Comparison of ENCODE assay signal across 8 cellular contexts in genomic region chrX:46447384-46447783, GRCh38.
A peak's percentile ranks its signal among the peaks of the same experiment; 100 is the strongest.
DNase-seq lines count a peak whose midpoint lies in the region; ATAC-seq, FAIRE-seq and TF ChIP-seq lines count a peak whose summit lies in the region.

No MANE protein-coding gene starts in this region.

- H3K56ac ChIP-seq in mesendoderm (ENCODE audit: low read length) = peak overlapping the region; percentile 79

- CTCF ChIA-PET in MCF 10A (lab: Yijun Ruan, JAX) = interaction anchor here (0.6 kb wide), 1 partner anchor 502 kb away, joined by 5 read pairs; no protein-coding TSS in a partner anchor

- no peaks in the 10 kb centered on the region for H3K79me2 ChIP-seq in mesendoderm (ENCODE audit: control insufficient read depth, insufficient read depth, low read length)

- no peaks in the 10 kb centered on the region for H3K36me3 ChIP-seq in mesendoderm (ENCODE audit: control insufficient read depth, insufficient read depth, low read length)

- H3K27ac Mint-ChIP-seq in MCF 10A (ENCODE audit: low read depth, unreplicated experiment) = peak overlapping the region; percentile 84

- peak overlapping the region; percentile 36 for H3K4me2 ChIP-seq in mesendoderm (ENCODE audit: low read length)

- no peak for FAIRE-seq in HTR-8/SVneo (lab: Jason Lieb, UNC)

- no CpG with 5 or more reads among the region's 16 CpGs for WGBS in mesendoderm (ENCODE audit: extremely low coverage, insufficient coverage, low lambda C conversion rate)

- POLR2A ChIA-PET in MCF 10A (lab: Yijun Ruan, JAX) = interaction anchor here (1.3 to 1.8 kb wide), 2 partner anchors 12 to 19 kb away, joined by 4 to 5 read pairs; no protein-coding TSS in a partner anchor

- H3K27me3 ChIP-seq in mesendoderm (ENCODE audit: insufficient read depth, low read length, poor library complexity) = no peaks in the 10 kb centered on the region

- no peaks in the 10 kb centered on the region for H3K9me3 Mint-ChIP-seq in MCF 10A (ENCODE audit: unreplicated experiment)

- H3K4me3 ChIP-seq in GM12875 (ENCODE audit: low read depth, low read length) (peak overlapping the region; percentile 76), mesendoderm (ENCODE audit: low read length) (peak overlapping the region; percentile 58)

- H4K8ac ChIP-seq in mesendoderm (ENCODE audit: low read depth, low read length) = no peak overlapping the region

- H3K4ac ChIP-seq in mesendoderm (ENCODE audit: low read depth, low read length) = no peak overlapping the region

- H2BK15ac ChIP-seq in mesendoderm (replicated peaks; ENCODE audit: low read depth) = no peak overlapping the region

- H3K79me1 ChIP-seq in mesendoderm (ENCODE audit: low read length) = no peaks in the 10 kb centered on the region

- no peak overlapping the region for H2BK5ac ChIP-seq in mesendoderm (ENCODE audit: low read length)

- H3K23ac ChIP-seq in mesendoderm (ENCODE audit: low read length) = no peak overlapping the region

- ATAC-seq in GM18909 (IDR thresholded peaks at IDR 0.05; ENCODE audit: poor library complexity, unreplicated experiment) = no peak

- H3K4me1 ChIP-seq in mesendoderm (ENCODE audit: control insufficient read depth, low read depth, low read length) = no peaks in the 10 kb centered on the region

- no peak for TF ChIP-seq CTCF in GM12875 (IDR thresholded peaks at IDR 0.05; ENCODE audit: borderline replicate concordance, insufficient read depth, low read depth, low read length)
- no peak for TF ChIP-seq CTCF in MCF 10A (IDR thresholded peaks at IDR 0.05; ENCODE audit: unreplicated experiment)

- H3K27me3 Mint-ChIP-seq in MCF 10A (ENCODE audit: insufficient read depth, unreplicated experiment) = peaks cover 31% of the 10 kb centered on the region

- H4K5ac ChIP-seq in mesendoderm (ENCODE audit: low read length) = no peak overlapping the region

- no peak overlapping the region for H2AK5ac ChIP-seq in mesendoderm (ENCODE audit: low read length)

- BruUV-seq in MCF 10A (replicated peaks; lab: Mats Ljungman, UMichigan) = TSS peak; percentile 50

- H3K27ac ChIP-seq in mesendoderm (ENCODE audit: low read depth, low read length) = no peak overlapping the region

- intact Hi-C loops in MCF 10A (cut with micrococcal nuclease) = loop anchor here (10.0 kb wide), 1 partner anchor 137 kb away; no protein-coding TSS in a partner anchor

- H3K4me1 Mint-ChIP-seq in MCF 10A (ENCODE audit: insufficient read depth, unreplicated experiment) = no peaks in the 10 kb centered on the region

- H3K9ac ChIP-seq in mesendoderm (ENCODE audit: low read length) = peak overlapping the region; percentile 56

- H3K36me3 Mint-ChIP-seq in MCF 10A (ENCODE audit: insufficient read depth, unreplicated experiment) = peaks cover 26% of the 10 kb centered on the region

- DNase-seq in HTR-8/SVneo (ENCODE audit: insufficient read length, low spot score) = peak; percentile 1
- DNase-seq in MCF 10A (ENCODE audit: unreplicated experiment) = peak; percentile 8
- DNase-seq in mesendoderm = no peak
- no peak for DNase-seq in hippocampal formation (lab: John Stamatoyannopoulos, UW)
- DNase-seq in stimulated activated CD4-positive, alpha-beta T cell treated with anti-CD3 and anti-CD28 coated beads, Interleukin-4, amount 100 ng/mL, for 24 hours = no peak
- no peak for DNase-seq in NCI-H187 treated with DMSO at 0.1 percent for 48 hours (lab: John Stamatoyannopoulos, UW)

- no peak overlapping the region for H3K18ac ChIP-seq in mesendoderm (ENCODE audit: low read length)

- peak overlapping the region; percentile 78 for H3K4me3 Mint-ChIP-seq in MCF 10A (ENCODE audit: unreplicated experiment)

- no peak overlapping the region for H2BK120ac ChIP-seq in mesendoderm (ENCODE audit: low read depth, low read length)

Comparison
In these comparisons a context has a peak if more than half of its experiments do, and no peak if none do; other contexts are left out.
1. DNase-seq: peak in HTR-8/SVneo (single experiment) and MCF 10A (single experiment); none in mesendoderm (single experiment), hippocampal formation (0 of 2), stimulated activated CD4-positive, alpha-beta T cell treated with anti-CD3 and anti-CD28 coated beads, Interleukin-4, amount 100 ng/mL, for 24 hours (single experiment) and NCI-H187 treated with DMSO at 0.1 percent for 48 hours (single experiment).